In the genomic region with DNA sequence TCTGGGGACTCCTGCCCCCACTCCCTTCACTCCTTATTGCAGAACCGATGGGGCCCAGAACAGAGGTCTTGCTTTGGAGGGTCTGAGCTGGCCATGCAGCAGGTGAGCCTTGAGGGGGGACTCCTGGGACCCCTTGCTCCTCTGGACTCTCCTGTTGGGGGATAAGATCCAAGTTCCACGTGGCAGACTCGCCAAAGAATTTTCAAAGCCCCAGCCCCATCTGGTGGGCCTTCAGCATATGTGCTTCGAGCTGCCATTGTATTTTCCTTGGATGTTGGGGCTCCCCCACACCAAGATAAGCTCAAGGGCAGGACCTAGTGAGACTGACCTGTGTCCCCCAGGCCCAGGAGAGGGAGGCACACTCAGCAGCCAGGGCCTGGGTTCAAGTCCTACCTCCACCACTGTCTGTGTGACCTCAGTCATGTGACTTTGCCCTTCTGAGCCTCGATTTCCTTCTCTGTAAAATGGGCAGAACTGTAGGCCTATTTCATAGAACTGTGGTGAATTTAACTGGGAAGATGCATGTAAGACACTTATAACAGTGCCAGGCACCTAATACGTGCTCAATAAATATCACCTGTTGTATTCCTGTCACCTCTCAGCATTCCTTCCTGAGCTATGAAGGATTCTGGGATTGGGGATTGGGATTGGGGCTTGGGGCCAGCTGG, we compare ENCODE assay signal across 21 cellular contexts.
DNase-seq lines count a peak whose midpoint lies in the region; ATAC-seq, FAIRE-seq and TF ChIP-seq lines count a peak whose summit lies in the region.
"Had no signal": no experiment of that assay in that cellular context is flagged by ENCODE, and none has a peak within 500 bp of the region (broad histone marks: within the 10 kb centered on the region; RNA-seq: fewer than 3 reads in every experiment).

No MANE protein-coding gene starts in this region.

- H3F3A ChIP-seq in SK-N-SH (replicated peaks; ENCODE audit: insufficient read depth) = no peaks in the 10 kb centered on the region

- H3K4me3 Mint-ChIP-seq in glutamatergic neuron (ENCODE audit: unreplicated experiment) = no peak overlapping the region
- H3K4me3 Mint-ChIP-seq: CD8-positive, alpha-beta memory T cell; H9 had no signal

- ATAC-seq in upper lobe of right lung = no peak
- ATAC-seq: Panc1 had no signal

- no peaks in the 10 kb centered on the region for H3K9me3 Mint-ChIP-seq in glutamatergic neuron (ENCODE audit: unreplicated experiment)
- H3K9me3 Mint-ChIP-seq: CD8-positive, alpha-beta memory T cell; H9 had no signal

- H3K27me3 Mint-ChIP-seq in glutamatergic neuron (ENCODE audit: unreplicated experiment) = peaks cover 11% of the 10 kb centered on the region

- no peaks in the 10 kb centered on the region for H4K20me1 ChIP-seq in SK-N-SH (ENCODE audit: insufficient read depth)

- H3K36me3 Mint-ChIP-seq in glutamatergic neuron (ENCODE audit: unreplicated experiment) = no peaks in the 10 kb centered on the region
- H3K36me3 Mint-ChIP-seq: CD8-positive, alpha-beta memory T cell had no signal

- DNase-seq in D341Med (ENCODE audit: low spot score) = peak; percentile 52
- DNase-seq in SJSA1 (ENCODE audit: low read depth in 1 of 2, low spot score in 2 of 2) = no peak
- DNase-seq in kidney = peak; percentile 37
- peak; percentile 17 for DNase-seq in upper lobe of right lung
- DNase-seq in SK-N-SH = no peak
- DNase-seq in activated CD4-positive, alpha-beta T cell treated with anti-CD3 and anti-CD28 coated beads for 4 hours = no peak
- no peak for DNase-seq in glutamatergic neuron
- DNase-seq: BE2C, DMS153, EL, H9, MV-4-11, NCI-H1417 treated with DMSO at 0.1 percent for 48 hours, NCI-H2081, NCI-H510A, NCI-H774, T-helper 1 cell had no signal

- H3K9ac ChIP-seq in kidney (ENCODE audit: low read length in 2 of 2) (no peak overlapping the region), SK-N-SH (no peak overlapping the region)

- no peaks in the 10 kb centered on the region for H3K79me2 ChIP-seq in SK-N-SH (ENCODE audit: insufficient read depth)

- TF ChIP-seq CTCF in kidney (IDR thresholded peaks at IDR 0.05; ENCODE audit: borderline replicate concordance, extremely low read depth, insufficient read depth) (no peak), upper lobe of right lung (IDR thresholded peaks at IDR 0.05) (no peak), SK-N-SH (IDR thresholded peaks at IDR 0.05) (no peak), glutamatergic neuron (IDR thresholded peaks at IDR 0.05; ENCODE audit: partially characterized antibody, unreplicated experiment) (no peak)

- POLR2A ChIA-PET in SK-N-SH (lab: Yijun Ruan, JAX) = no interaction called here

- no peak for FAIRE-seq in kidney (lab: Jason Lieb, UNC)

- H2AFZ ChIP-seq in SK-N-SH (ENCODE audit: low read depth) = no peak overlapping the region

- H3K4me1 Mint-ChIP-seq in glutamatergic neuron (ENCODE audit: low read depth, unreplicated experiment) = peaks cover 5% of the 10 kb centered on the region
- H3K4me1 Mint-ChIP-seq: CD8-positive, alpha-beta memory T cell had no signal

- no peaks in the 10 kb centered on the region for H3K9me2 ChIP-seq in SK-N-SH

- H3K9me3 ChIP-seq in SJSA1 (replicated peaks) (no peaks in the 10 kb centered on the region; the same call in 1 of the 2 replicates), kidney (ENCODE audit: control insufficient read depth in 1 of 2, low read length in 2 of 2) (no peaks in the 10 kb centered on the region), upper lobe of right lung (no peaks in the 10 kb centered on the region), SK-N-SH (no peaks in the 10 kb centered on the region)
- H3K9me3 ChIP-seq: BE2C had no signal

- no peak; the same call in 1 of the 2 replicates for TF ChIP-seq RAD21 in SK-N-SH (IDR thresholded peaks at IDR 0.05; ENCODE audit: low read length)

- H3K36me3 ChIP-seq in SJSA1 (no peaks in the 10 kb centered on the region), kidney (ENCODE audit: control insufficient read depth in 1 of 2, insufficient read depth in 2 of 2, low read length in 2 of 2) (no peaks in the 10 kb centered on the region), upper lobe of right lung (no peaks in the 10 kb centered on the region), SK-N-SH (replicated peaks in 1 of 2; ENCODE audit: control insufficient read depth in 1 of 2, insufficient read depth in 2 of 2, low read length in 1 of 2) (no peaks in the 10 kb centered on the region)
- H3K36me3 ChIP-seq: BE2C had no signal

- H3K4me3 ChIP-seq in SJSA1 (no peak overlapping the region), kidney (ENCODE audit: low read length in 2 of 2) (no peak overlapping the region), upper lobe of right lung (no peak overlapping the region), SK-N-SH (ENCODE audit: low read depth in 2 of 2, low read length in 1 of 2) (no peak overlapping the region)
- H3K4me3 ChIP-seq: SK-N-MC had no signal

- no peak overlapping the region for H3K4me2 ChIP-seq in SK-N-SH

- peaks cover 47% of the 10 kb centered on the region for H3K4me1 ChIP-seq in SJSA1 (replicated peaks)
- H3K4me1 ChIP-seq in kidney (ENCODE audit: control insufficient read depth in 1 of 2, insufficient read depth in 1 of 2, low read depth in 1 of 2, low read length in 2 of 2) = peaks cover 0 to 7% of the 10 kb centered on the region in 2 donors
- H3K4me1 ChIP-seq in upper lobe of right lung = no peaks in the 10 kb centered on the region
- peaks cover 0 to 21% of the 10 kb centered on the region in 2 experiments; a peak in 1 of 4 replicates for H3K4me1 ChIP-seq in SK-N-SH (ENCODE audit: control insufficient read depth in 1 of 2, insufficient read depth in 2 of 2, low read depth in 1 of 2, low read length in 1 of 2)

- H3K27ac Mint-ChIP-seq in glutamatergic neuron (ENCODE audit: unreplicated experiment) = no peak overlapping the region
- H3K27ac Mint-ChIP-seq: CD8-positive, alpha-beta memory T cell; H9 had no signal

- intact Hi-C loops in kidney (cut with DNase I) = no loop called here
- intact Hi-C loops in upper lobe of right lung (cut with DNase I) = no loop called here

- H3K27me3 ChIP-seq in SJSA1 (replicated peaks) (no peaks in the 10 kb centered on the region), upper lobe of right lung (peaks cover 3% of the 10 kb centered on the region), SK-N-SH (ENCODE audit: insufficient read depth) (no peaks in the 10 kb centered on the region)
- H3K27me3 ChIP-seq: BE2C had no signal

- peak overlapping the region; percentile 42 for H3K27ac ChIP-seq in SJSA1
- no peak overlapping the region for H3K27ac ChIP-seq in kidney (ENCODE audit: low read depth in 2 of 2, low read length in 2 of 2)
- H3K27ac ChIP-seq in upper lobe of right lung = no peak overlapping the region
- no peak overlapping the region for H3K27ac ChIP-seq in SK-N-SH (ENCODE audit: low read depth in 2 of 2, low read length in 1 of 2)
- H3K27ac ChIP-seq: HL-60, SK-N-MC had no signal

- CTCF ChIA-PET in SK-N-SH (lab: Yijun Ruan, JAX) = interaction anchor here (1.0 to 1.9 kb wide), 5 partner anchors 9 to 116 kb away, joined by 3 to 7 read pairs (median 4); no protein-coding TSS in a partner anchor

- WGBS in SK-N-SH (ENCODE audit: low lambda C conversion rate) = 61% methylated on average over 3 of the region's 6 CpGs

- no peak for TF ChIP-seq EP300 in SK-N-SH (IDR thresholded peaks at IDR 0.05; ENCODE audit: borderline replicate concordance in 1 of 2, low read depth in 1 of 2, low read length in 1 of 2)

TF ChIP-seq in SK-N-SH, 30 proteins besides CTCF, POLR2A, EP300 and RAD21:
- TF ChIP-seq, protein P1, sequence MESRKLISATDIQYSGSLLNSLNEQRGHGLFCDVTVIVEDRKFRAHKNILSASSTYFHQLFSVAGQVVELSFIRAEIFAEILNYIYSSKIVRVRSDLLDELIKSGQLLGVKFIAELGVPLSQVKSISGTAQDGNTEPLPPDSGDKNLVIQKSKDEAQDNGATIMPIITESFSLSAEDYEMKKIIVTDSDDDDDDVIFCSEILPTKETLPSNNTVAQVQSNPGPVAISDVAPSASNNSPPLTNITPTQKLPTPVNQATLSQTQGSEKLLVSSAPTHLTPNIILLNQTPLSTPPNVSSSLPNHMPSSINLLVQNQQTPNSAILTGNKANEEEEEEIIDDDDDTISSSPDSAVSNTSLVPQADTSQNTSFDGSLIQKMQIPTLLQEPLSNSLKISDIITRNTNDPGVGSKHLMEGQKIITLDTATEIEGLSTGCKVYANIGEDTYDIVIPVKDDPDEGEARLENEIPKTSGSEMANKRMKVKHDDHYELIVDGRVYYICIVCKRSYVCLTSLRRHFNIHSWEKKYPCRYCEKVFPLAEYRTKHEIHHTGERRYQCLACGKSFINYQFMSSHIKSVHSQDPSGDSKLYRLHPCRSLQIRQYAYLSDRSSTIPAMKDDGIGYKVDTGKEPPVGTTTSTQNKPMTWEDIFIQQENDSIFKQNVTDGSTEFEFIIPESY (IDR thresholded peaks at IDR 0.05; ENCODE audit: borderline replicate concordance, low read depth) = no peak
- TF ChIP-seq TEAD4 (IDR thresholded peaks at IDR 0.05; ENCODE audit: borderline replicate concordance, insufficient read depth) (no peak), RFX5 (IDR thresholded peaks at IDR 0.05; ENCODE audit: low read length) (no peak), FOXM1 (IDR thresholded peaks at IDR 0.05; ENCODE audit: low read depth) (no peak), FOSL2 (IDR thresholded peaks at IDR 0.05; ENCODE audit: borderline replicate concordance, low read depth) (no peak), ELF1 (IDR thresholded peaks at IDR 0.05) (no peak), NFIC (IDR thresholded peaks at IDR 0.05; ENCODE audit: borderline replicate concordance) (no peak), EZH2phosphoT487 (IDR thresholded peaks at IDR 0.05; ENCODE audit: borderline replicate concordance, low read depth) (no peak)
- TF ChIP-seq, protein P2, sequence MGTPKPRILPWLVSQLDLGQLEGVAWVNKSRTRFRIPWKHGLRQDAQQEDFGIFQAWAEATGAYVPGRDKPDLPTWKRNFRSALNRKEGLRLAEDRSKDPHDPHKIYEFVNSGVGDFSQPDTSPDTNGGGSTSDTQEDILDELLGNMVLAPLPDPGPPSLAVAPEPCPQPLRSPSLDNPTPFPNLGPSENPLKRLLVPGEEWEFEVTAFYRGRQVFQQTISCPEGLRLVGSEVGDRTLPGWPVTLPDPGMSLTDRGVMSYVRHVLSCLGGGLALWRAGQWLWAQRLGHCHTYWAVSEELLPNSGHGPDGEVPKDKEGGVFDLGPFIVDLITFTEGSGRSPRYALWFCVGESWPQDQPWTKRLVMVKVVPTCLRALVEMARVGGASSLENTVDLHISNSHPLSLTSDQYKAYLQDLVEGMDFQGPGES (IDR thresholded peaks at IDR 0.05; ENCODE audit: low read depth, low read length) = no peak
- TF ChIP-seq, protein P3, sequence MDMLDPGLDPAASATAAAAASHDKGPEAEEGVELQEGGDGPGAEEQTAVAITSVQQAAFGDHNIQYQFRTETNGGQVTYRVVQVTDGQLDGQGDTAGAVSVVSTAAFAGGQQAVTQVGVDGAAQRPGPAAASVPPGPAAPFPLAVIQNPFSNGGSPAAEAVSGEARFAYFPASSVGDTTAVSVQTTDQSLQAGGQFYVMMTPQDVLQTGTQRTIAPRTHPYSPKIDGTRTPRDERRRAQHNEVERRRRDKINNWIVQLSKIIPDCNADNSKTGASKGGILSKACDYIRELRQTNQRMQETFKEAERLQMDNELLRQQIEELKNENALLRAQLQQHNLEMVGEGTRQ (IDR thresholded peaks at IDR 0.05; ENCODE audit: borderline replicate concordance, low read depth, low read length) = no peak
TF ChIP-seq in SK-N-SH: peak in this region for 0.

Comparison
In these comparisons a context has a peak if more than half of its experiments do, and no peak if none do; other contexts are left out.
1. DNase-seq: peak in D341Med (single experiment), kidney (single experiment) and upper lobe of right lung (single experiment); none in SJSA1 (0 of 2), SK-N-SH (single experiment), activated CD4-positive, alpha-beta T cell treated with anti-CD3 and anti-CD28 coated beads for 4 hours (0 of 2) and glutamatergic neuron (single experiment).